ENCODE assay signal across 20 cellular contexts in genomic region chrX:1397441-1397840, GRCh38.
"Had no signal": no experiment of that assay in that cellular context is flagged by ENCODE, and none has a peak within 500 bp of the region (broad histone marks: within the 10 kb centered on the region; RNA-seq: fewer than 3 reads in every experiment).

No MANE protein-coding gene starts in this region.

- H3K36me3 ChIP-seq: cardiac muscle cell, neural progenitor cell, transverse colon had no signal

- H3K9ac ChIP-seq: neural progenitor cell had no signal

- H3K9me3 Mint-ChIP-seq: activated B cell treated with CpG ODN at 0.5 μM for 24 hours; activated CD4-positive, alpha-beta memory T cell treated with anti-CD3 and anti-CD28 coated beads for 36 hours; activated naive CD8-positive, alpha-beta T cell treated with anti-CD3 and anti-CD28 coated beads, Interleukin-2, amount 10 ng/mL, durations not matched to agents 7 days and 5 days; neural progenitor cell; stimulated activated naive CD8-positive, alpha-beta T cell treated with anti-CD3 and anti-CD28 coated beads, Interleukin-15, amount 100 ng/mL, for 72 hours; T-cell had no signal

- DNase-seq: activated B cell treated with CpG ODN at 0.5 μM for 24 hours; activated CD4-positive, alpha-beta memory T cell treated with anti-CD3 and anti-CD28 coated beads for 36 hours; activated CD4-positive, alpha-beta T cell treated with anti-CD3 and anti-CD28 coated beads for 4 hours; activated naive CD4-positive, alpha-beta T cell treated with Interleukin-2 at 50 U/mL for 16 hours; amygdala; foreskin fibroblast; naive B cell; stimulated activated naive CD8-positive, alpha-beta T cell treated with anti-CD3 and anti-CD28 coated beads, Interleukin-15, amount 100 ng/mL, for 72 hours; T-cell; transverse colon had no signal

- ATAC-seq: left colon; SK-N-SH treated with all-trans-retinoic acid at 6 μM for 48 hours; stimulated activated naive CD8-positive, alpha-beta T cell treated with anti-CD3 and anti-CD28 coated beads, Interleukin-15, amount 100 ng/mL, for 72 hours; T-cell had no signal

- H3K4me3 ChIP-seq: cardiac muscle cell, dorsolateral prefrontal cortex, hepatocyte, neural progenitor cell, suprapubic skin, transverse colon, vagina had no signal

- H3K27me3 Mint-ChIP-seq: activated B cell treated with CpG ODN at 0.5 μM for 24 hours; activated CD4-positive, alpha-beta memory T cell treated with anti-CD3 and anti-CD28 coated beads for 36 hours; activated naive CD8-positive, alpha-beta T cell treated with anti-CD3 and anti-CD28 coated beads, Interleukin-2, amount 10 ng/mL, durations not matched to agents 7 days and 5 days; naive B cell; stimulated activated naive CD8-positive, alpha-beta T cell treated with anti-CD3 and anti-CD28 coated beads, Interleukin-15, amount 100 ng/mL, for 72 hours; T-cell had no signal

- FAIRE-seq: colon had no signal

- H3K9me3 ChIP-seq: suprapubic skin, transverse colon, vagina had no signal

- H3K27ac Mint-ChIP-seq: activated B cell treated with CpG ODN at 0.5 μM for 24 hours; activated CD4-positive, alpha-beta memory T cell treated with anti-CD3 and anti-CD28 coated beads for 36 hours; activated naive CD8-positive, alpha-beta T cell treated with anti-CD3 and anti-CD28 coated beads, Interleukin-2, amount 10 ng/mL, durations not matched to agents 7 days and 5 days; naive B cell; neural progenitor cell; T-cell had no signal

- H3K27ac ChIP-seq: cardiac muscle cell, dorsolateral prefrontal cortex, hepatocyte, neural progenitor cell, suprapubic skin, transverse colon, vagina had no signal

- H3K4me3 Mint-ChIP-seq: activated B cell treated with CpG ODN at 0.5 μM for 24 hours; activated CD4-positive, alpha-beta memory T cell treated with anti-CD3 and anti-CD28 coated beads for 36 hours; activated naive CD8-positive, alpha-beta T cell treated with anti-CD3 and anti-CD28 coated beads, Interleukin-2, amount 10 ng/mL, durations not matched to agents 7 days and 5 days; neural progenitor cell; stimulated activated naive CD8-positive, alpha-beta T cell treated with anti-CD3 and anti-CD28 coated beads, Interleukin-15, amount 100 ng/mL, for 72 hours; T-cell had no signal
